In genomic region chr9:69584746-69585145, GRCh38 we compare ENCODE assay signal across 16 cellular contexts.
A peak's percentile ranks its signal among the peaks of the same experiment; 100 is the strongest.
DNase-seq lines count a peak whose midpoint lies in the region; TF ChIP-seq lines count a peak whose summit lies in the region.
"Had no signal": no experiment of that assay in that cellular context is flagged by ENCODE, and none has a peak within 500 bp of the region (broad histone marks: within the 10 kb centered on the region; RNA-seq: fewer than 3 reads in every experiment).

No MANE protein-coding gene starts in this region.

- H3K4me3 ChIP-seq in epithelial cell of esophagus (ENCODE audit: low read length), result no peak overlapping the region

- TF ChIP-seq CTCF in epithelial cell of esophagus (IDR thresholded peaks at IDR 0.05; ENCODE audit: insufficient read depth, low read depth, low read length, missing control alignments), result no peak
- no peak for TF ChIP-seq CTCF in type B pancreatic cell (conservative IDR thresholded peaks at IDR 0.05)
- no peak for TF ChIP-seq CTCF in progenitor cell of endocrine pancreas (IDR thresholded peaks at IDR 0.05; ENCODE audit: unreplicated experiment)

- H3K27ac Mint-ChIP-seq in type B pancreatic cell (no peak overlapping the region), progenitor cell of endocrine pancreas (no peak overlapping the region)

- H3K4me3 Mint-ChIP-seq in type B pancreatic cell (no peak overlapping the region), progenitor cell of endocrine pancreas (ENCODE audit: low read depth) (no peak overlapping the region)

- H3K36me3 Mint-ChIP-seq in type B pancreatic cell (no peaks in the 10 kb centered on the region), progenitor cell of endocrine pancreas (ENCODE audit: insufficient read depth) (no peaks in the 10 kb centered on the region)

- H3K4me1 Mint-ChIP-seq in type B pancreatic cell (ENCODE audit: unreplicated experiment), result peaks cover 19% of the 10 kb centered on the region
- H3K4me1 Mint-ChIP-seq in progenitor cell of endocrine pancreas (ENCODE audit: low read depth), result peaks cover 15% of the 10 kb centered on the region

- H3K27me3 Mint-ChIP-seq in type B pancreatic cell (peaks cover 11% of the 10 kb centered on the region), progenitor cell of endocrine pancreas (peaks cover 7% of the 10 kb centered on the region)

- intact Hi-C loops in cardiac septum (cut with DNase I), result no loop called here

- H3K9me3 Mint-ChIP-seq in type B pancreatic cell (peaks cover 6% of the 10 kb centered on the region), progenitor cell of endocrine pancreas (ENCODE audit: low read depth) (no peaks in the 10 kb centered on the region)

- DNase-seq in AG20443 (ENCODE audit: low spot score) (peak; percentile 50), NCI-H226 (peak; percentile 50), epithelial cell of esophagus (ENCODE audit: low read depth) (peak; percentile 45), kidney tubule cell (ENCODE audit: low spot score) (peak; percentile 46), type B pancreatic cell (ENCODE audit: extremely low spot score, unreplicated experiment) (no peak), cardiac septum (ENCODE audit: low spot score) (no peak), LoVo (ENCODE audit: low spot score) (no peak), progenitor cell of endocrine pancreas (ENCODE audit: low spot score, unreplicated experiment) (no peak)
- DNase-seq: COR-L47; DMS153; KBM-7; NCI-H1092; NCI-H1694; NK-92 treated with Interleukin-12 subunit alpha and Interleukin-12 subunit beta, amount 100 ng/mL, for 24 hours; SHP77; SK-N-SH had no signal

Comparison
In these comparisons a context has a peak if more than half of its experiments do, and no peak if none do; other contexts are left out.
1. DNase-seq: peak in AG20443 (single experiment), NCI-H226 (single experiment), epithelial cell of esophagus (single experiment) and kidney tubule cell (single experiment); none in type B pancreatic cell (single experiment), cardiac septum (single experiment), LoVo (single experiment) and progenitor cell of endocrine pancreas (single experiment).